In genomic region chr12:52023182-52023975, GRCh38 we compare ENCODE assay signal across 1 cellular context.
A peak's percentile ranks its signal among the peaks of the same experiment; 100 is the strongest.
TF ChIP-seq lines count a peak whose summit lies in the region.

No MANE protein-coding gene starts in this region.

TF ChIP-seq in WTC11, 78 proteins besides CTCF, POLR2A, EP300 and RAD21 (continued from another document):
- TF ChIP-seq PRDM15 (CRISPR knock-in tag; IDR thresholded peaks at IDR 0.05) (no peak), ZBTB43 (CRISPR knock-in tag; IDR thresholded peaks at IDR 0.05) (no peak), ATF1 (CRISPR knock-in tag; IDR thresholded peaks at IDR 0.05) (no peak), FOXK1 (CRISPR knock-in tag; IDR thresholded peaks at IDR 0.05) (peak; percentile 52; the same call in 1 of the 2 replicates), IRF1 (CRISPR knock-in tag; IDR thresholded peaks at IDR 0.05) (no peak), ZBTB21 (CRISPR knock-in tag; IDR thresholded peaks at IDR 0.05; ENCODE audit: borderline replicate concordance) (no peak), ATF3 (CRISPR knock-in tag; conservative IDR thresholded peaks at IDR 0.05) (no peak), FOXP4 (CRISPR knock-in tag; IDR thresholded peaks at IDR 0.05) (no peak), ZMAT4 (CRISPR knock-in tag; IDR thresholded peaks at IDR 0.05) (no peak), MAX (CRISPR knock-in tag; IDR thresholded peaks at IDR 0.05) (0 out of 2 replicates have a peak, but pooled peaks have one; percentile 41), SOX15 (CRISPR knock-in tag; IDR thresholded peaks at IDR 0.05) (no peak), FOXJ3 (CRISPR knock-in tag; IDR thresholded peaks at IDR 0.05; ENCODE audit: borderline replicate concordance) (no peak), JUN (CRISPR knock-in tag; IDR thresholded peaks at IDR 0.05) (no peak), CBFB (CRISPR knock-in tag; IDR thresholded peaks at IDR 0.05; ENCODE audit: low read depth) (no peak), ZNF416 (CRISPR knock-in tag; IDR thresholded peaks at IDR 0.05) (no peak), NR1H2 (CRISPR knock-in tag; IDR thresholded peaks at IDR 0.05) (no peak), E2F4 (CRISPR knock-in tag; IDR thresholded peaks at IDR 0.05; ENCODE audit: borderline replicate concordance, low read depth) (no peak), FOXP1 (CRISPR knock-in tag; IDR thresholded peaks at IDR 0.05; ENCODE audit: borderline replicate concordance) (no peak), NFATC4 (CRISPR knock-in tag; IDR thresholded peaks at IDR 0.05) (no peak), NFYB (CRISPR knock-in tag; conservative IDR thresholded peaks at IDR 0.05; ENCODE audit: low read depth) (no peak)
